In genomic region chr4:133233922-133234321, GRCh38 we compare ENCODE assay signal across 19 cellular contexts.
A peak's percentile ranks its signal among the peaks of the same experiment; 100 is the strongest.
DNase-seq lines count a peak whose midpoint lies in the region; ATAC-seq, FAIRE-seq and TF ChIP-seq lines count a peak whose summit lies in the region.
"Had no signal": no experiment of that assay in that cellular context is flagged by ENCODE, and none has a peak within 500 bp of the region (broad histone marks: within the 10 kb centered on the region; RNA-seq: fewer than 3 reads in every experiment).

No MANE protein-coding gene starts in this region.

- H4K20me1 ChIP-seq in GM23338 (replicated peaks; ENCODE audit: insufficient read depth) (no peaks in the 10 kb centered on the region), H1 (replicated peaks in 1 of 2; ENCODE audit: control insufficient read depth in 1 of 2, insufficient read depth in 2 of 2, low read length in 2 of 2) (no peaks in the 10 kb centered on the region)
- H4K20me1 ChIP-seq: BLaER1 had no signal

- no peaks in the 10 kb centered on the region for H3K27me3 Mint-ChIP-seq in GM23338 (ENCODE audit: insufficient read depth, low read depth, poor library complexity)
- H3K27me3 Mint-ChIP-seq: CD4-positive, alpha-beta memory T cell had no signal

- TF ChIP-seq CTCF in GM23338 (conservative IDR thresholded peaks at IDR 0.05; ENCODE audit: low read depth in 2 of 2): no peak
- TF ChIP-seq CTCF in H1 (IDR thresholded peaks at IDR 0.05; ENCODE audit: control extremely low read depth in 1 of 3, insufficient read depth in 1 of 3, low read depth in 1 of 3, low read length in 3 of 3): no peak

- H3K18ac ChIP-seq in H1 (ENCODE audit: extremely low read depth, low read length): no peak overlapping the region

- no peaks in the 10 kb centered on the region for H3K79me2 ChIP-seq in GM23338 (replicated peaks; ENCODE audit: insufficient read depth)
- H3K79me2 ChIP-seq in H1 (ENCODE audit: control insufficient read depth in 1 of 2, insufficient read depth in 2 of 2, low read length in 2 of 2): no peaks in the 10 kb centered on the region

- H3F3A ChIP-seq in GM23338 (replicated peaks; ENCODE audit: low read depth): no peaks in the 10 kb centered on the region

- H2AFZ ChIP-seq in GM23338 (no peak overlapping the region), H1 (ENCODE audit: low read length) (no peak overlapping the region)
- H2AFZ ChIP-seq: GM23248 had no signal

- peak overlapping the region; percentile 65 for H4K8ac ChIP-seq in H1 (ENCODE audit: extremely low read depth, insufficient read depth, low read length)

- no peaks in the 10 kb centered on the region for H3K23me2 ChIP-seq in H1 (ENCODE audit: low read depth, low read length)

- H3K27me3 ChIP-seq in GM23338 (ENCODE audit: insufficient read depth) (no peaks in the 10 kb centered on the region), H1 (replicated peaks in 1 of 4; ENCODE audit: control insufficient read depth in 3 of 4, extremely low read depth in 1 of 4, insufficient read depth in 3 of 4, low read length in 3 of 4) (no peaks in the 10 kb centered on the region), aorta (ENCODE audit: control insufficient read depth in 1 of 2, insufficient read depth in 2 of 2, low read length in 1 of 2) (no peaks in the 10 kb centered on the region)
- H3K27me3 ChIP-seq: BLaER1 had no signal

- no peak for TF ChIP-seq EP300 in H1 (IDR thresholded peaks at IDR 0.05; ENCODE audit: borderline replicate concordance in 1 of 2, low read depth in 2 of 2, low read length in 2 of 2)

- H4K91ac ChIP-seq in H1 (replicated peaks; ENCODE audit: insufficient read length, low read length): no peak overlapping the region

- H3K56ac ChIP-seq in H1 (replicated peaks; ENCODE audit: insufficient read length, low read depth, low read length): no peak overlapping the region

- ATAC-seq in GM23338 (no peak), sciatic nerve (peak; percentile 28), aorta (ENCODE audit: low FRiP score) (peak; percentile 15), GM18519 (IDR thresholded peaks at IDR 0.05; ENCODE audit: low FRiP score, unreplicated experiment) (no peak)
- ATAC-seq: HCT116 had no signal

- peak overlapping the region; percentile 40; the same call in 1 of the 2 replicates for H3K27ac Mint-ChIP-seq in GM23338
- H3K27ac Mint-ChIP-seq: CD14-positive monocyte, HFFc6 had no signal

- H2BK12ac ChIP-seq in H1 (ENCODE audit: low read depth, low read length): no peak overlapping the region

- TF ChIP-seq RAD21 in H1 (IDR thresholded peaks at IDR 0.05 in 1 of 2, conservative IDR thresholded peaks at IDR 0.05 in 1 of 2; ENCODE audit: low read depth in 2 of 2, low read length in 2 of 2): no peak

- H3K4me3 Mint-ChIP-seq in GM23338: no peak overlapping the region
- H3K4me3 Mint-ChIP-seq: CD14-positive monocyte; CD4-positive, alpha-beta memory T cell; HFFc6 had no signal

- no peaks in the 10 kb centered on the region for H3K36me3 Mint-ChIP-seq in GM23338 (ENCODE audit: low read depth)
- H3K36me3 Mint-ChIP-seq: CD14-positive monocyte; CD4-positive, alpha-beta memory T cell had no signal

- 95% methylated on average over 6 of the region's 6 CpGs; no CpG with 5 or more reads in 1 of the 2 experiments for WGBS in H1 (ENCODE audit: extremely low coverage in 1 of 2, insufficient coverage in 1 of 2, insufficient read length in 1 of 2, insufficient replicate concordance in 2 of 2, low coverage in 1 of 2, low lambda C conversion rate in 2 of 2, missing lambda C conversion rate in 1 of 2), 2 experiments
- WGBS in aorta, 2 donors: 95 to 96% methylated on average over 6 of the region's 6 CpGs

- intact Hi-C loops in sciatic nerve (cut with DNase I): no loop called here
- intact Hi-C loops in aorta (cut with DNase I): no loop called here
- intact Hi-C loops in head of caudate nucleus (cut with DNase I): no loop called here

- no peak overlapping the region for H3K23ac ChIP-seq in H1 (ENCODE audit: insufficient read length)

- peaks cover 3% of the 10 kb centered on the region; the same call in 1 of the 3 replicates for H3K9me3 Mint-ChIP-seq in GM23338

- no peak overlapping the region for H3K9ac ChIP-seq in H1 (replicated peaks in 1 of 4; ENCODE audit: extremely low read depth in 1 of 4, low read depth in 3 of 4, low read length in 3 of 4)
- H3K9ac ChIP-seq: BLaER1, GM23248 had no signal

- H3K14ac ChIP-seq in H1 (ENCODE audit: insufficient read length): no peak overlapping the region

- no peak overlapping the region for H2BK120ac ChIP-seq in H1 (replicated peaks; ENCODE audit: low read depth, low read length)

- no peak overlapping the region for H2AK5ac ChIP-seq in H1 (ENCODE audit: low read depth, low read length)

- POLR2A ChIA-PET in H1 (lab: Charles Lee; ENCODE audit: partially characterized antibody): no interaction called here

- H3K27ac ChIP-seq in GM23338 (ENCODE audit: low read depth) (no peak overlapping the region), H1 (ENCODE audit: low read depth, low read length) (no peak overlapping the region), aorta (ENCODE audit: low read depth in 1 of 2, low read length in 2 of 2) (no peak overlapping the region)
- H3K27ac ChIP-seq: BLaER1, GM23248, HL-60 had no signal

- H3K4me3 ChIP-seq in GM23338 (no peak overlapping the region), H1 (ENCODE audit: extremely low read depth in 1 of 4, insufficient read depth in 2 of 4, low read depth in 3 of 4, low read length in 4 of 4) (no peak overlapping the region), aorta (ENCODE audit: low read length in 2 of 2) (no peak overlapping the region)
- H3K4me3 ChIP-seq: BLaER1, GM23248 had no signal

- H3K36me3 ChIP-seq in GM23338 (ENCODE audit: insufficient read depth) (no peaks in the 10 kb centered on the region), H1 (ENCODE audit: control insufficient read depth in 2 of 4, insufficient read depth in 4 of 4, low read length in 3 of 4) (no peaks in the 10 kb centered on the region), aorta (ENCODE audit: control insufficient read depth in 1 of 2, insufficient read depth in 2 of 2, low read length in 1 of 2) (no peaks in the 10 kb centered on the region)
- H3K36me3 ChIP-seq: BLaER1 had no signal

- no peak overlapping the region for H3K4ac ChIP-seq in H1 (replicated peaks; ENCODE audit: insufficient read length, low read depth, low read length)

- no peak overlapping the region for H4K5ac ChIP-seq in H1 (ENCODE audit: insufficient read length, low read depth, low read length)

- DNase-seq in GM23338 (ENCODE audit: low spot score) (no peak), H1 (ENCODE audit: low read depth in 1 of 2, low spot score in 2 of 2) (no peak), sciatic nerve (ENCODE audit: low spot score) (no peak), aorta (no peak), head of caudate nucleus (no peak), DMS153 (lab: John Stamatoyannopoulos, UW) (no peak)
- DNase-seq: 8988T; CD4-positive, alpha-beta memory T cell; DMS79 treated with DMSO at 0.1 percent for 48 hours; GF-D8; GM23248; H7; HFFc6 had no signal

- FAIRE-seq in H1 (lab: Jason Lieb, UNC): no peak
- FAIRE-seq: GM19239 had no signal

- H2BK20ac ChIP-seq in H1 (ENCODE audit: low read length): no peak overlapping the region

- no peaks in the 10 kb centered on the region for H3K4me1 Mint-ChIP-seq in GM23338
- H3K4me1 Mint-ChIP-seq: CD14-positive monocyte; CD4-positive, alpha-beta memory T cell had no signal

- CTCF ChIA-PET in H1 (lab: Charles Lee; ENCODE audit: partially characterized antibody): no interaction called here

- H3K4me2 ChIP-seq in GM23338: no peak overlapping the region
- no peak overlapping the region for H3K4me2 ChIP-seq in H1 (ENCODE audit: insufficient read depth in 1 of 2, low read depth in 2 of 2, low read length in 2 of 2)
- H3K4me2 ChIP-seq: BLaER1 had no signal

- H3K9me2 ChIP-seq in GM23338 (ENCODE audit: insufficient read depth): 0 out of 2 replicates have a peak, but pooled peaks cover 2% of the 10 kb centered on the region

- no peaks in the 10 kb centered on the region for H3K4me1 ChIP-seq in GM23338 (ENCODE audit: insufficient read depth)
- H3K4me1 ChIP-seq in H1 (replicated peaks in 1 of 4; ENCODE audit: control insufficient read depth in 3 of 4, insufficient read depth in 4 of 4, low read length in 3 of 4): no peaks in the 10 kb centered on the region
- H3K4me1 ChIP-seq in aorta (ENCODE audit: control insufficient read depth in 1 of 2, insufficient read depth in 2 of 2, low read length in 2 of 2): no peaks in the 10 kb centered on the region
- H3K4me1 ChIP-seq: BLaER1 had no signal

- no peak overlapping the region for H2BK15ac ChIP-seq in H1 (ENCODE audit: low read length)

- no peaks in the 10 kb centered on the region for H3K9me3 ChIP-seq in H1 (ENCODE audit: insufficient read depth in 2 of 2, low read depth in 1 of 2, low read length in 1 of 2)
- peaks cover 1% of the 10 kb centered on the region for H3K9me3 ChIP-seq in aorta (ENCODE audit: control insufficient read depth, low read length)
- H3K9me3 ChIP-seq: BLaER1 had no signal

- H3K79me1 ChIP-seq in H1 (ENCODE audit: low read depth, low read length): no peaks in the 10 kb centered on the region

- no peak overlapping the region for H2BK5ac ChIP-seq in H1 (ENCODE audit: low read depth, low read length)

- no peak for TF ChIP-seq POLR2A in H1 (IDR thresholded peaks at IDR 0.05; ENCODE audit: control extremely low read depth in 1 of 2, low read depth in 2 of 2, low read length in 2 of 2)

TF ChIP-seq in GM23338, 12 proteins besides CTCF, POLR2A, EP300 and RAD21:
- TF ChIP-seq STAT1 (IDR thresholded peaks at IDR 0.05; ENCODE audit: unreplicated experiment) (no peak), ZNF331 (CRISPR knock-in tag; IDR thresholded peaks at IDR 0.05; ENCODE audit: low read depth) (no peak), ZNF114 (CRISPR knock-in tag; IDR thresholded peaks at IDR 0.05) (no peak), POLR2AphosphoS5 (IDR thresholded peaks at IDR 0.05; ENCODE audit: low read depth) (no peak), CREB1 (CRISPR knock-in tag; IDR thresholded peaks at IDR 0.05; ENCODE audit: low read depth) (no peak)

TF ChIP-seq in H1, 55 proteins besides CTCF, POLR2A, EP300 and RAD21 (continues in another document):
- no peak for TF ChIP-seq TAF7 (optimal IDR thresholded peaks at IDR 0.05; ENCODE audit: borderline replicate concordance, low read depth, low read length)
- TF ChIP-seq SP4 (IDR thresholded peaks at IDR 0.05; ENCODE audit: low read length): no peak
- TF ChIP-seq EGR1 (IDR thresholded peaks at IDR 0.05; ENCODE audit: borderline replicate concordance, low read depth, low read length): no peak
- TF ChIP-seq KDM1A (IDR thresholded peaks at IDR 0.05; ENCODE audit: borderline replicate concordance, low read length): no peak
- no peak for TF ChIP-seq TBP (IDR thresholded peaks at IDR 0.05; ENCODE audit: low read depth, low read length)
- no peak for TF ChIP-seq CEBPB (IDR thresholded peaks at IDR 0.05; ENCODE audit: low read depth, low read length)
- no peak for TF ChIP-seq YY1 (IDR thresholded peaks at IDR 0.05; ENCODE audit: low read depth, low read length)
- TF ChIP-seq ZNF274 (IDR thresholded peaks at IDR 0.05; ENCODE audit: borderline replicate concordance, extremely low read depth, low read length): no peak
- TF ChIP-seq SP2 (IDR thresholded peaks at IDR 0.05; ENCODE audit: low read length): no peak

Comparison
In these comparisons a context has a peak if more than half of its experiments do, and no peak if none do; other contexts are left out.
1. ATAC-seq: peak in sciatic nerve (single experiment) and aorta (single experiment); none in GM23338 (single experiment) and GM18519 (single experiment).